In genomic region chr11:72688486-72688885, GRCh38 we compare ENCODE assay signal across 15 cellular contexts. TPM values are rescaled to one million over a fixed set of nuclear protein-coding genes. Genes with fewer than 3 reads are reported as not detected.
"Had no signal": no experiment of that assay in that cellular context is flagged by ENCODE, and none has a peak within 500 bp of the region (broad histone marks: within the 10 kb centered on the region; RNA-seq: fewer than 3 reads in every experiment).

No MANE protein-coding gene starts in this region.

- H3K9me3 ChIP-seq: adrenal gland, esophagus muscularis mucosa, heart right ventricle, thoracic aorta, upper lobe of left lung had no signal

- H3K27ac ChIP-seq: thoracic aorta had no signal

- H3K27me3 ChIP-seq: adrenal gland, esophagus muscularis mucosa, heart right ventricle, upper lobe of left lung had no signal

- H3K27ac Mint-ChIP-seq: activated B cell treated with CpG ODN at 0.5 μM for 24 hours; activated CD4-positive, alpha-beta T cell treated with anti-CD3 and anti-CD28 coated beads, Interleukin-2, amount 10 ng/mL, durations not matched to agents 24 days and 14 days; stimulated activated memory B cell treated with anti-CD40 and anti-IgM and Interleukin-4, amounts not matched to agents 10 μg/mL and 1 μg/mL and 100 μg/mL, for 72 hours had no signal

- H3K4me3 Mint-ChIP-seq: activated B cell treated with CpG ODN at 0.5 μM for 24 hours; activated CD4-positive, alpha-beta T cell treated with anti-CD3 and anti-CD28 coated beads, Interleukin-2, amount 10 ng/mL, durations not matched to agents 24 days and 14 days; activated T-helper 1 cell treated with anti-CD3 and anti-CD28 coated beads, Interleukin-12 subunit alpha, Interleukin-12 subunit beta, Interleukin-2, Interleukin-4 antibody, amounts not matched to agents 30 ng/mL and 10 ng/mL and 1 ng/mL, durations not matched to agents 14 hours and 24 hours and 36 hours; stimulated activated memory B cell treated with anti-CD40 and anti-IgM and Interleukin-4, amounts not matched to agents 10 μg/mL and 1 μg/mL and 100 μg/mL, for 72 hours had no signal

- H3K9me3 Mint-ChIP-seq: activated B cell treated with CpG ODN at 0.5 μM for 24 hours; activated CD4-positive, alpha-beta T cell treated with anti-CD3 and anti-CD28 coated beads, Interleukin-2, amount 10 ng/mL, durations not matched to agents 24 days and 14 days; activated T-helper 1 cell treated with anti-CD3 and anti-CD28 coated beads, Interleukin-12 subunit alpha, Interleukin-12 subunit beta, Interleukin-2, Interleukin-4 antibody, amounts not matched to agents 30 ng/mL and 10 ng/mL and 1 ng/mL, durations not matched to agents 14 hours and 24 hours and 36 hours; stimulated activated memory B cell treated with anti-CD40 and anti-IgM and Interleukin-4, amounts not matched to agents 10 μg/mL and 1 μg/mL and 100 μg/mL, for 72 hours had no signal

- ATAC-seq: heart right ventricle; left ventricle myocardium superior; sciatic nerve; stimulated activated memory B cell treated with anti-CD40 and anti-IgM and Interleukin-4, amounts not matched to agents 10 μg/mL and 1 μg/mL and 100 μg/mL, for 72 hours had no signal

- DNase-seq: activated B cell treated with CpG ODN at 0.5 μM for 24 hours; activated CD4-positive, alpha-beta T cell treated with anti-CD3 and anti-CD28 coated beads, Interleukin-2, amount 10 ng/mL, durations not matched to agents 24 days and 14 days; activated CD8-positive, alpha-beta memory T cell treated with anti-CD3 and anti-CD28 coated beads for 24 hours; adrenal gland; effector CD4-positive, alpha-beta T cell; heart right ventricle; left ventricle myocardium superior; stimulated activated CD4-positive, alpha-beta T cell treated with anti-CD3 and anti-CD28 coated beads, Interleukin-4, amount 100 ng/mL, for 24 hours; upper lobe of left lung had no signal

- H3K4me3 ChIP-seq: adrenal gland, esophagus muscularis mucosa, heart right ventricle, smooth muscle cell, thoracic aorta, upper lobe of left lung had no signal

- H3K27me3 Mint-ChIP-seq: activated B cell treated with CpG ODN at 0.5 μM for 24 hours; activated CD4-positive, alpha-beta T cell treated with anti-CD3 and anti-CD28 coated beads, Interleukin-2, amount 10 ng/mL, durations not matched to agents 24 days and 14 days; stimulated activated memory B cell treated with anti-CD40 and anti-IgM and Interleukin-4, amounts not matched to agents 10 μg/mL and 1 μg/mL and 100 μg/mL, for 72 hours had no signal

RNA-seq across cellular contexts. Expression of gene PDE2A, which starts 14.3 kb away (rescaled TPM):
- total RNA-seq: smooth muscle cell had no signal
